Comparison of ENCODE assay signal across 32 cellular contexts in the genomic region with DNA sequence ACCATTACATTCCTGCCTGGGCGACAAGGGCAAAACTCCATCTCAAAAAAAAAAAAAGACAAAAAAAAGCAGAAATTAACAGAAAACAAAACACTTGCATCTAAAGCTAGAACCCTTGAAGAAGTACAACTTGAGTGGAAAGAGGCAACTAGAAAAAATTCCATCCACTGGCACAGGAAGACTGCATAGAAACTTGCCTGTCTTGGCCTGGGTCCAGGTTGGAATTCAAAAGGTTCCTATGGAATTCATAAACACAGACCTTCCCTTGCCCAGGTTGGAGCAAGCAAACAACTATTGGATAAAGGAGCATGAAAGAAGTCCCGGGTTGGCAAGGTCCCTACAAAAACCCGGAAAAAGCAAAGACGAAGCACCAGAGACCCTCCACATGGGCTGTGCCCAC.
"Had no signal": no experiment of that assay in that cellular context is flagged by ENCODE, and none has a peak within 500 bp of the region (broad histone marks: within the 10 kb centered on the region; RNA-seq: fewer than 3 reads in every experiment).

No MANE protein-coding gene starts in this region.

- H3K27ac Mint-ChIP-seq: activated B cell treated with CpG ODN at 0.5 μM for 24 hours; activated CD4-positive, alpha-beta memory T cell treated with anti-CD3 and anti-CD28 coated beads for 36 hours; activated CD4-positive, alpha-beta T cell treated with anti-CD3 and anti-CD28 coated beads, Interleukin-2, amount 10 ng/mL, durations not matched to agents 24 days and 14 days; activated CD8-positive, alpha-beta memory T cell treated with anti-CD3 and anti-CD28 coated beads, Interleukin-2, amount 10 ng/mL, durations not matched to agents 7 days and 5 days; activated CD8-positive, alpha-beta T cell treated with anti-CD3 and anti-CD28 coated beads, Interleukin-2, amount 10 ng/mL, durations not matched to agents 7 days and 5 days; activated naive CD4-positive, alpha-beta T cell treated with anti-CD3 and anti-CD28 coated beads for 36 hours; activated naive CD4-positive, alpha-beta T cell treated with anti-CD3 and anti-CD28 coated beads, Interleukin-2, amount 50 U/mL, for 24 hours; activated naive CD8-positive, alpha-beta T cell treated with anti-CD3 and anti-CD28 coated beads for 36 hours; activated naive CD8-positive, alpha-beta T cell treated with anti-CD3 and anti-CD28 coated beads, Interleukin-2, amount 50 U/mL, for 24 hours; activated T-helper 1 cell treated with anti-CD3 and anti-CD28 coated beads, Interleukin-12 subunit alpha, Interleukin-12 subunit beta, Interleukin-2, Interleukin-4 antibody, amounts not matched to agents 30 ng/mL and 10 ng/mL and 1 ng/mL, durations not matched to agents 14 hours and 24 hours and 36 hours; activated T-helper 2 cell treated with anti-CD3 and anti-CD28 coated beads, Interferon-gamma antibody, Interleukin-2, Interleukin-4, amounts not matched to agents 10 μg/mL and 5 μg/mL and 100 μg/mL, durations not matched to agents 14 hours and 24 hours and 36 hours; T-cell; T-helper 1 cell treated with Interleukin-12 subunit alpha and Interleukin-12 subunit beta and Interleukin-4 antibody, amounts not matched to agents 30 μg/mL and 1 μg/mL, for 36 hours; T-helper 2 cell treated with Interferon-gamma antibody and Interleukin-4, amounts not matched to agents 5 μg/mL and 100 μg/mL, for 36 hours had no signal

- H3K4me3 Mint-ChIP-seq: activated B cell treated with CpG ODN at 0.5 μM for 24 hours; activated CD4-positive, alpha-beta memory T cell treated with anti-CD3 and anti-CD28 coated beads for 36 hours; activated CD4-positive, alpha-beta T cell treated with anti-CD3 and anti-CD28 coated beads, Interleukin-2, amount 10 ng/mL, durations not matched to agents 24 days and 14 days; activated CD8-positive, alpha-beta memory T cell treated with anti-CD3 and anti-CD28 coated beads, Interleukin-2, amount 10 ng/mL, durations not matched to agents 7 days and 5 days; activated CD8-positive, alpha-beta T cell treated with anti-CD3 and anti-CD28 coated beads, Interleukin-2, amount 10 ng/mL, durations not matched to agents 7 days and 5 days; activated naive CD4-positive, alpha-beta T cell treated with anti-CD3 and anti-CD28 coated beads for 36 hours; activated naive CD4-positive, alpha-beta T cell treated with anti-CD3 and anti-CD28 coated beads, Interleukin-2, amount 50 U/mL, for 24 hours; activated naive CD8-positive, alpha-beta T cell treated with anti-CD3 and anti-CD28 coated beads for 36 hours; activated naive CD8-positive, alpha-beta T cell treated with anti-CD3 and anti-CD28 coated beads, Interleukin-2, amount 50 U/mL, for 24 hours; activated T-helper 1 cell treated with anti-CD3 and anti-CD28 coated beads, Interleukin-12 subunit alpha, Interleukin-12 subunit beta, Interleukin-2, Interleukin-4 antibody, amounts not matched to agents 30 ng/mL and 10 ng/mL and 1 ng/mL, durations not matched to agents 14 hours and 24 hours and 36 hours; T-cell; T-helper 1 cell treated with Interleukin-12 subunit alpha and Interleukin-12 subunit beta and Interleukin-4 antibody, amounts not matched to agents 30 μg/mL and 1 μg/mL, for 36 hours; T-helper 2 cell treated with Interferon-gamma antibody and Interleukin-4, amounts not matched to agents 5 μg/mL and 100 μg/mL, for 36 hours had no signal

- H3K36me3 Mint-ChIP-seq: activated CD4-positive, alpha-beta memory T cell treated with anti-CD3 and anti-CD28 coated beads for 36 hours; activated CD8-positive, alpha-beta memory T cell treated with anti-CD3 and anti-CD28 coated beads, Interleukin-2, amount 10 ng/mL, durations not matched to agents 7 days and 5 days; activated naive CD4-positive, alpha-beta T cell treated with anti-CD3 and anti-CD28 coated beads, Interleukin-2, amount 50 U/mL, for 24 hours; activated naive CD8-positive, alpha-beta T cell treated with anti-CD3 and anti-CD28 coated beads for 36 hours had no signal

- H3K4me1 Mint-ChIP-seq: activated B cell treated with CpG ODN at 0.5 μM for 24 hours; activated CD4-positive, alpha-beta T cell treated with anti-CD3 and anti-CD28 coated beads, Interleukin-2, amount 10 ng/mL, durations not matched to agents 24 days and 14 days; activated naive CD4-positive, alpha-beta T cell treated with anti-CD3 and anti-CD28 coated beads, Interleukin-2, amount 50 U/mL, for 24 hours; activated naive CD8-positive, alpha-beta T cell treated with anti-CD3 and anti-CD28 coated beads for 36 hours; activated naive CD8-positive, alpha-beta T cell treated with anti-CD3 and anti-CD28 coated beads, Interleukin-2, amount 50 U/mL, for 24 hours; T-cell had no signal

- H3K9me3 Mint-ChIP-seq: activated B cell treated with CpG ODN at 0.5 μM for 24 hours; activated CD4-positive, alpha-beta memory T cell treated with anti-CD3 and anti-CD28 coated beads for 36 hours; activated naive CD4-positive, alpha-beta T cell treated with anti-CD3 and anti-CD28 coated beads for 36 hours; activated naive CD4-positive, alpha-beta T cell treated with anti-CD3 and anti-CD28 coated beads, Interleukin-2, amount 50 U/mL, for 24 hours; activated naive CD8-positive, alpha-beta T cell treated with anti-CD3 and anti-CD28 coated beads for 36 hours; activated naive CD8-positive, alpha-beta T cell treated with anti-CD3 and anti-CD28 coated beads, Interleukin-2, amount 50 U/mL, for 24 hours; activated T-helper 1 cell treated with anti-CD3 and anti-CD28 coated beads, Interleukin-12 subunit alpha, Interleukin-12 subunit beta, Interleukin-2, Interleukin-4 antibody, amounts not matched to agents 30 ng/mL and 10 ng/mL and 1 ng/mL, durations not matched to agents 14 hours and 24 hours and 36 hours; activated T-helper 2 cell treated with anti-CD3 and anti-CD28 coated beads, Interferon-gamma antibody, Interleukin-2, Interleukin-4, amounts not matched to agents 10 μg/mL and 5 μg/mL and 100 μg/mL, durations not matched to agents 14 hours and 24 hours and 36 hours; T-cell; T-helper 1 cell treated with Interleukin-12 subunit alpha and Interleukin-12 subunit beta and Interleukin-4 antibody, amounts not matched to agents 30 μg/mL and 1 μg/mL, for 36 hours had no signal

- ATAC-seq: activated CD4-positive, CD25-positive, alpha-beta regulatory T cell treated with anti-CD3 and anti-CD28 coated beads, Interleukin-2, amount 50 U/mL, for 24 hours; activated CD8-positive, alpha-beta memory T cell treated with anti-CD3 and anti-CD28 coated beads, Interleukin-2, amount 10 ng/mL, durations not matched to agents 7 days and 5 days; activated CD8-positive, alpha-beta T cell treated with anti-CD3 and anti-CD28 coated beads, Interleukin-2, amount 10 ng/mL, durations not matched to agents 7 days and 5 days; activated naive CD8-positive, alpha-beta T cell treated with anti-CD3 and anti-CD28 coated beads, Interleukin-2, amount 50 U/mL, for 24 hours; body of pancreas; gastroesophageal sphincter; T-cell had no signal

- H3K27me3 Mint-ChIP-seq: activated naive CD4-positive, alpha-beta T cell treated with anti-CD3 and anti-CD28 coated beads, Interleukin-2, amount 50 U/mL, for 24 hours had no signal

- DNase-seq: activated B cell treated with CpG ODN at 0.5 μM for 24 hours; activated CD4-positive, alpha-beta memory T cell treated with anti-CD3 and anti-CD28 coated beads for 36 hours; activated CD4-positive, alpha-beta T cell treated with anti-CD3 and anti-CD28 coated beads, Interleukin-2, amount 10 ng/mL, durations not matched to agents 24 days and 14 days; activated CD8-positive, alpha-beta memory T cell treated with anti-CD3 and anti-CD28 coated beads, Interleukin-2, amount 10 ng/mL, durations not matched to agents 7 days and 5 days; activated CD8-positive, alpha-beta memory T cell treated with anti-CD3 and anti-CD28 coated beads, Interleukin-2, amount 50 U/mL, for 4 hours; activated CD8-positive, alpha-beta T cell treated with anti-CD3 and anti-CD28 coated beads, Interleukin-2, amount 10 ng/mL, durations not matched to agents 7 days and 5 days; activated effector memory CD4-positive, alpha-beta T cell treated with anti-CD3 and anti-CD28 coated beads, Interleukin-2, amount 50 U/mL, for 16 hours; activated naive CD4-positive, alpha-beta T cell treated with anti-CD3 and anti-CD28 coated beads for 36 hours; activated naive CD8-positive, alpha-beta T cell treated with anti-CD3 and anti-CD28 coated beads for 36 hours; activated naive CD8-positive, alpha-beta T cell treated with anti-CD3 and anti-CD28 coated beads, Interleukin-2, amount 50 U/mL, for 24 hours; activated T-cell treated with anti-CD3 and anti-CD28 coated beads, Interleukin-2, amount 50 U/mL, for 1 hour; activated T-cell treated with anti-CD3 and anti-CD28 coated beads, Interleukin-2, amount 50 U/mL, for 48 hours; adrenal gland; amygdala; aorta; body of pancreas; cortex of kidney; effector CD8-positive, alpha-beta T cell; erythroblast; esophagus squamous epithelium; foreskin melanocyte; head of caudate nucleus; T-cell; T1000; WERI-Rb-1 had no signal

- H3K9me3 ChIP-seq: adrenal gland, body of pancreas, esophagus squamous epithelium, gastroesophageal sphincter had no signal
